ENCODE assay signal across 8 cellular contexts in the genomic region with DNA sequence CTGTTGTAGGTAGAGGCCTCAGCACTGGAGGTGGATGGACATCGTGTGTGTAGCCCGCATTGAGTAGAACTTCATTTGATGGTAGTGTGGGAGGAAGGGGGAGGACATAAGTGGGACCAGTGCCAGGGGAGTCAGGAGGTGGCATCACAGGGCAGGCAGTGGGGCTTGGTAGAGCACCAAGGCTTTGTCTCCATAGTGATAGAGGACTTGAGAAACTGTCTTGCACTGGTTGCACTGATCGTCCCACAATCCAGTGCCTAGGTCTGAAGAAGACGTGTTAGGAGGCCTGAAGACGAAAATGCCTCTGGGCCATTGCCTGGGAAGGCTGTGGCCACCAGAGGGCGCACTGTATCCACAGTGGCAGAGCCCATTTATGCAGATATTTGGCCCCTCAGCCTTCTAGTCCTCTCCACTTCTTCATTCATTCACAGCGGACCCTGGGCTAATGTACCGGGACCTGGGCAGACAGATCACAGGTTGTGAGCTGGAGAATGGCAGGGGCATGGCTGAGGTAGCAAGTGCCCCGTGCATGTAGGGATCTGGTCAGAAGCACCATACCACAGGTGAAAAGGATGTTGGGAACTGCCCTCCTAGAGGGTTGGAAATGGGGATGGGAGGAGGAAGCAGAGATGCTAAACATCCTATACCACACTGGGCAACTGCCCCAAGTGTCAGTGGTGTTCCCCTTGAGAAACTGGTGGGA.
DNase-seq lines count a peak whose midpoint lies in the region; ATAC-seq and TF ChIP-seq lines count a peak whose summit lies in the region.

No MANE protein-coding gene starts in this region.

- H3K36me3 Mint-ChIP-seq in activated CD8-positive, alpha-beta memory T cell treated with anti-CD3 and anti-CD28 coated beads, Interleukin-2, amount 10 ng/mL, durations not matched to agents 7 days and 5 days, result no peaks in the 10 kb centered on the region
- H3K36me3 Mint-ChIP-seq in endothelial cell (ENCODE audit: low read depth, unreplicated experiment), result peaks cover 12% of the 10 kb centered on the region

- H3K79me2 ChIP-seq in DOHH2 (ENCODE audit: control insufficient read depth, low read length), result no peaks in the 10 kb centered on the region

- TF ChIP-seq CTCF in DOHH2 (IDR thresholded peaks at IDR 0.05; ENCODE audit: low read depth, low read length, poor library complexity, severe bottlenecking) (peak; percentile 98), endothelial cell (IDR thresholded peaks at IDR 0.05; ENCODE audit: unreplicated experiment) (peak; percentile 93)

- no peak overlapping the region for H3K4me3 ChIP-seq in DOHH2 (ENCODE audit: low read length)

- H3K27me3 ChIP-seq in DOHH2 (ENCODE audit: control insufficient read depth, low read length), result no peaks in the 10 kb centered on the region

- H3K27ac ChIP-seq in DOHH2 (ENCODE audit: low read depth, low read length), result no peak overlapping the region

- DNase-seq in HS-5 (ENCODE audit: low read depth) (peak; percentile 46), NOMO-1 treated with dmso at 0.1 percent for 144 hours (lab: John Stamatoyannopoulos, UW; ENCODE audit: unreplicated experiment) (peak; percentile 37), endothelial cell (ENCODE audit: low spot score) (peak; percentile 90), midbrain (lab: John Stamatoyannopoulos, UW) (peak; percentile 86), mesenteric fat pad (ENCODE audit: low spot score) (no peak)
- DNase-seq in activated CD8-positive, alpha-beta memory T cell treated with anti-CD3 and anti-CD28 coated beads, Interleukin-2, amount 10 ng/mL, durations not matched to agents 7 days and 5 days, result peak; percentile 87
- DNase-seq in stimulated activated CD8-positive, alpha-beta memory T cell treated with anti-CD3 and anti-CD28 coated beads, Interleukin-4, amount 100 ng/mL, for 1 hour (ENCODE audit: low read depth in 2 of 2, low spot score in 1 of 2), result peak; percentile 74 to 77

- H3K27me3 Mint-ChIP-seq in activated CD8-positive, alpha-beta memory T cell treated with anti-CD3 and anti-CD28 coated beads, Interleukin-2, amount 10 ng/mL, durations not matched to agents 7 days and 5 days, result no peaks in the 10 kb centered on the region
- H3K27me3 Mint-ChIP-seq in endothelial cell (ENCODE audit: unreplicated experiment), result peaks cover 10% of the 10 kb centered on the region

- no peak overlapping the region for H3K27ac Mint-ChIP-seq in activated CD8-positive, alpha-beta memory T cell treated with anti-CD3 and anti-CD28 coated beads, Interleukin-2, amount 10 ng/mL, durations not matched to agents 7 days and 5 days
- H3K27ac Mint-ChIP-seq in endothelial cell (ENCODE audit: unreplicated experiment), result no peak overlapping the region

- H3K4me2 ChIP-seq in DOHH2 (ENCODE audit: low read length), result no peak overlapping the region

- no peaks in the 10 kb centered on the region for H3K9me2 ChIP-seq in DOHH2 (replicated peaks; ENCODE audit: control insufficient read depth, low read length)

- peak; percentile 84 for ATAC-seq in activated CD8-positive, alpha-beta memory T cell treated with anti-CD3 and anti-CD28 coated beads, Interleukin-2, amount 10 ng/mL, durations not matched to agents 7 days and 5 days

- H3K9me3 Mint-ChIP-seq in activated CD8-positive, alpha-beta memory T cell treated with anti-CD3 and anti-CD28 coated beads, Interleukin-2, amount 10 ng/mL, durations not matched to agents 7 days and 5 days (ENCODE audit: low read depth), result no peaks in the 10 kb centered on the region
- no peaks in the 10 kb centered on the region for H3K9me3 Mint-ChIP-seq in endothelial cell (ENCODE audit: unreplicated experiment)

- no peaks in the 10 kb centered on the region; the same call in 1 of the 2 replicates for H3K4me1 ChIP-seq in DOHH2 (ENCODE audit: control insufficient read depth, low read length)

- H3F3A ChIP-seq in DOHH2 (ENCODE audit: control insufficient read depth, insufficient read depth), result peaks cover 4% of the 10 kb centered on the region; the same call in 1 of the 2 replicates

- H3K4me1 Mint-ChIP-seq in activated CD8-positive, alpha-beta memory T cell treated with anti-CD3 and anti-CD28 coated beads, Interleukin-2, amount 10 ng/mL, durations not matched to agents 7 days and 5 days, result peaks cover under 1% of the 10 kb centered on the region
- no peaks in the 10 kb centered on the region for H3K4me1 Mint-ChIP-seq in endothelial cell (ENCODE audit: unreplicated experiment)

- no peaks in the 10 kb centered on the region for H3K9me3 ChIP-seq in DOHH2 (ENCODE audit: control insufficient read depth, insufficient read depth, low read length)

- H3K4me3 Mint-ChIP-seq in activated CD8-positive, alpha-beta memory T cell treated with anti-CD3 and anti-CD28 coated beads, Interleukin-2, amount 10 ng/mL, durations not matched to agents 7 days and 5 days, result no peak overlapping the region
- no peak overlapping the region for H3K4me3 Mint-ChIP-seq in endothelial cell (ENCODE audit: unreplicated experiment)

- H4K20me1 ChIP-seq in DOHH2 (ENCODE audit: control insufficient read depth, insufficient read depth, low read depth, low read length), result no peaks in the 10 kb centered on the region

- peaks cover 40% of the 10 kb centered on the region for H3K36me3 ChIP-seq in DOHH2 (ENCODE audit: control insufficient read depth, low read length)

- CTCF ChIA-PET in activated CD8-positive, alpha-beta memory T cell treated with anti-CD3 and anti-CD28 coated beads, Interleukin-2, amount 10 ng/mL, durations not matched to agents 7 days and 5 days (lab: Charles Lee), result interaction anchor here (0.7 to 3.8 kb wide), 13 partner anchors 14 to 187 kb away, joined by 3 to 21 read pairs (median 4); a partner anchor contains a TSS
